8 cellular contexts compared by ENCODE assay signal in genomic region chr3:196968233-196969000, GRCh38. TPM values are rescaled to one million over a fixed set of nuclear protein-coding genes. Genes with fewer than 3 reads are reported as not detected.
DNase-seq lines count a peak whose midpoint lies in the region; ATAC-seq and TF ChIP-seq lines count a peak whose summit lies in the region.

PIGZ (minus strand) TSS chr3:196968833; CDS start chr3:196952031, 16,802 bp downstream.

- peak; percentile 41 for TF ChIP-seq POLR2A in GM18505 (IDR thresholded peaks at IDR 0.05; ENCODE audit: borderline replicate concordance, extremely low read depth, insufficient read depth, insufficient read length)

- peak within 1 kb of the TSS; percentile 77 to 99 (median 87) for H3K4me3 ChIP-seq in heart right ventricle

- no peaks in the 10 kb centered on the region for H3K9me3 Mint-ChIP-seq in activated naive CD4-positive, alpha-beta T cell treated with anti-CD3 and anti-CD28 coated beads, Interleukin-2, amount 10 ng/mL, durations not matched to agents 7 days and 5 days

- no peak for TF ChIP-seq CTCF in heart right ventricle (IDR thresholded peaks at IDR 0.05)

- 2 to 5% methylated on average over 34 to 80 of the region's 80 CpGs for WGBS in heart right ventricle, 2 donors

- CTCF ChIA-PET in activated naive CD4-positive, alpha-beta T cell treated with anti-CD3 and anti-CD28 coated beads, Interleukin-2, amount 10 ng/mL, durations not matched to agents 7 days and 5 days (lab: Charles Lee) = no interaction called here

- H3K36me3 Mint-ChIP-seq in activated naive CD4-positive, alpha-beta T cell treated with anti-CD3 and anti-CD28 coated beads, Interleukin-2, amount 10 ng/mL, durations not matched to agents 7 days and 5 days = peaks cover 9% of the 10 kb centered on the region

- ATAC-seq in GM18505 (IDR thresholded peaks at IDR 0.05; ENCODE audit: unreplicated experiment) (peak; percentile 54), HG02884 (IDR thresholded peaks at IDR 0.05; ENCODE audit: unreplicated experiment) (peak; percentile 59), heart right ventricle (peak; percentile 65 to 88 (median 80))

- H3K4me1 Mint-ChIP-seq in activated naive CD4-positive, alpha-beta T cell treated with anti-CD3 and anti-CD28 coated beads, Interleukin-2, amount 10 ng/mL, durations not matched to agents 7 days and 5 days = peaks cover 22% of the 10 kb centered on the region

- no peaks in the 10 kb centered on the region for H3K27me3 ChIP-seq in heart right ventricle

- peaks cover 0 to 10% (median 0%) of the 10 kb centered on the region in 9 donors for H3K36me3 ChIP-seq in heart right ventricle

- intact Hi-C loops in heart right ventricle (cut with DNase I) = loop anchor here in 5 of 10 donors (2.0 to 10.0 kb wide), 4 partner anchors 26 to 424 kb away; partner anchors contain the start of gene NCBP2 (in 1 of the 5)

- H3K27me3 Mint-ChIP-seq in activated naive CD4-positive, alpha-beta T cell treated with anti-CD3 and anti-CD28 coated beads, Interleukin-2, amount 10 ng/mL, durations not matched to agents 7 days and 5 days = peaks cover 45% of the 10 kb centered on the region

- H3K9me3 ChIP-seq in heart right ventricle = no peaks in the 10 kb centered on the region

- H3K27ac ChIP-seq in heart right ventricle = peak within 1 kb of the TSS in 9 of 10 donors; percentile 77 to 90 (median 85)

- DNase-seq in AG08395 (ENCODE audit: low spot score) (peak; percentile 64), NCI-H774 (lab: John Stamatoyannopoulos, UW) (peak; percentile 61), heart right ventricle (peak in 1 of 2 donors; percentile 55), putamen (ENCODE audit: low spot score) (peak; percentile 34), inferior parietal cortex (ENCODE audit: extremely low spot score) (no peak)
- DNase-seq in activated naive CD4-positive, alpha-beta T cell treated with anti-CD3 and anti-CD28 coated beads, Interleukin-2, amount 10 ng/mL, durations not matched to agents 7 days and 5 days = peak; percentile 55

- H3K27ac Mint-ChIP-seq in activated naive CD4-positive, alpha-beta T cell treated with anti-CD3 and anti-CD28 coated beads, Interleukin-2, amount 10 ng/mL, durations not matched to agents 7 days and 5 days = peak within 1 kb of the TSS; percentile 83

- H3K4me1 ChIP-seq in heart right ventricle = peaks cover 5 to 18% (median 11%) of the 10 kb centered on the region in 9 donors

- peak within 1 kb of the TSS; percentile 79 for H3K4me3 Mint-ChIP-seq in activated naive CD4-positive, alpha-beta T cell treated with anti-CD3 and anti-CD28 coated beads, Interleukin-2, amount 10 ng/mL, durations not matched to agents 7 days and 5 days

RNA-seq across cellular contexts. Expression of gene PIGZ, which starts in this region (rescaled TPM):
- total RNA-seq in heart right ventricle = 1 to 10 TPM; 4.4 to 7.7 (median 6.0) TPM
- 1 to 10 TPM; 2.2 to 7.3 TPM for polyA plus RNA-seq in heart right ventricle
